Comparison of ENCODE assay signal across 9 cellular contexts in genomic region chr4:109389367-109390118, GRCh38.
DNase-seq lines count a peak whose midpoint lies in the region; ATAC-seq and TF ChIP-seq lines count a peak whose summit lies in the region.
"Had no signal": no experiment of that assay in that cellular context is flagged by ENCODE, and none has a peak within 500 bp of the region (broad histone marks: within the 10 kb centered on the region; RNA-seq: fewer than 3 reads in every experiment).

No MANE protein-coding gene starts in this region.

- no peak for TF ChIP-seq CTCF in OCI-LY3 (IDR thresholded peaks at IDR 0.05; ENCODE audit: low read depth, low read length)
- no peak for TF ChIP-seq CTCF in nephron progenitor cell (IDR thresholded peaks at IDR 0.05)
- no peak for TF ChIP-seq CTCF in tibial artery (IDR thresholded peaks at IDR 0.05)

- peak overlapping the region; percentile 83 for H3K27ac Mint-ChIP-seq in nephron progenitor cell
- H3K27ac Mint-ChIP-seq: activated CD8-positive, alpha-beta memory T cell treated with anti-CD3 and anti-CD28 coated beads, Interleukin-2, amount 10 ng/mL, durations not matched to agents 7 days and 5 days had no signal

- no peaks in the 10 kb centered on the region for H3K36me3 Mint-ChIP-seq in nephron progenitor cell (ENCODE audit: low read depth)
- H3K36me3 Mint-ChIP-seq: activated CD8-positive, alpha-beta memory T cell treated with anti-CD3 and anti-CD28 coated beads, Interleukin-2, amount 10 ng/mL, durations not matched to agents 7 days and 5 days had no signal

- H3K27ac ChIP-seq in OCI-LY3 (ENCODE audit: low read length) (no peak overlapping the region), tibial artery (no peak overlapping the region)
- H3K27ac ChIP-seq: coronary artery had no signal

- no peak overlapping the region for H3K9ac ChIP-seq in OCI-LY3 (ENCODE audit: low read length)

- H3K9me3 ChIP-seq in OCI-LY3 (ENCODE audit: insufficient read depth, low read length) = no peaks in the 10 kb centered on the region
- H3K9me3 ChIP-seq in tibial artery = no peaks in the 10 kb centered on the region

- peaks cover 36% of the 10 kb centered on the region for H3K4me1 Mint-ChIP-seq in nephron progenitor cell

- H2AFZ ChIP-seq in OCI-LY3 (ENCODE audit: low read depth, low read length) = peak overlapping the region; percentile 74; the same call in 1 of the 2 replicates

- DNase-seq in nephron progenitor cell = peak; percentile 31
- DNase-seq in tibial artery = no peak
- no peak for DNase-seq in cerebellar nuclear complex (lab: John Stamatoyannopoulos, UW)
- no peak for DNase-seq in iPS-NIHi11 (ENCODE audit: low spot score)
- DNase-seq: activated CD8-positive, alpha-beta memory T cell treated with anti-CD3 and anti-CD28 coated beads, Interleukin-2, amount 10 ng/mL, durations not matched to agents 7 days and 5 days had no signal

- no peaks in the 10 kb centered on the region for H4K20me1 ChIP-seq in OCI-LY3 (ENCODE audit: insufficient read depth, low read length)

- H3K4me3 ChIP-seq in OCI-LY3 (ENCODE audit: low read length) (peak overlapping the region; percentile 31; the same call in 1 of the 2 replicates), tibial artery (no peak overlapping the region)
- H3K4me3 ChIP-seq: coronary artery had no signal

- H3K4me2 ChIP-seq in OCI-LY3 (ENCODE audit: low read length) = peak overlapping the region; percentile 58

- H3K27me3 Mint-ChIP-seq in nephron progenitor cell (ENCODE audit: low read depth, poor library complexity) = no peaks in the 10 kb centered on the region

- peak overlapping the region; percentile 26 for H3K4me3 Mint-ChIP-seq in nephron progenitor cell
- H3K4me3 Mint-ChIP-seq: activated CD8-positive, alpha-beta memory T cell treated with anti-CD3 and anti-CD28 coated beads, Interleukin-2, amount 10 ng/mL, durations not matched to agents 7 days and 5 days had no signal

- H3K4me1 ChIP-seq in OCI-LY3 (ENCODE audit: low read length) = peaks cover 21% of the 10 kb centered on the region
- H3K4me1 ChIP-seq in tibial artery = no peaks in the 10 kb centered on the region

- H3K27me3 ChIP-seq in OCI-LY3 (ENCODE audit: low read depth, low read length) (no peaks in the 10 kb centered on the region), tibial artery (peaks cover 0 to 4% of the 10 kb centered on the region in 2 donors)

- intact Hi-C loops in tibial artery (cut with DNase I; ENCODE audit: low total_unique reads) = no loop called here

- H3K9me3 Mint-ChIP-seq in nephron progenitor cell = no peaks in the 10 kb centered on the region

- no peaks in the 10 kb centered on the region for H3K79me2 ChIP-seq in OCI-LY3 (ENCODE audit: low read length)

- H3K36me3 ChIP-seq in OCI-LY3 (replicated peaks; ENCODE audit: low read depth, low read length) (no peaks in the 10 kb centered on the region), tibial artery (no peaks in the 10 kb centered on the region)

- peak; percentile 73 for ATAC-seq in GM19324 (IDR thresholded peaks at IDR 0.05; ENCODE audit: low FRiP score, unreplicated experiment)
- ATAC-seq in HG02588 (IDR thresholded peaks at IDR 0.05; ENCODE audit: unreplicated experiment) = peak; percentile 62
- ATAC-seq: activated CD8-positive, alpha-beta memory T cell treated with anti-CD3 and anti-CD28 coated beads, Interleukin-2, amount 10 ng/mL, durations not matched to agents 7 days and 5 days had no signal
